In genomic region chr9:133419005-133419404, GRCh38 we compare ENCODE assay signal across 10 cellular contexts. TPM values are rescaled to one million over a fixed set of nuclear protein-coding genes. Genes with fewer than 3 reads are reported as not detected.
DNase-seq lines count a peak whose midpoint lies in the region; ATAC-seq and TF ChIP-seq lines count a peak whose summit lies in the region.
"Had no signal": no experiment of that assay in that cellular context is flagged by ENCODE, and none has a peak within 500 bp of the region (broad histone marks: within the 10 kb centered on the region; RNA-seq: fewer than 3 reads in every experiment).

No MANE protein-coding gene starts in this region.

- H3K27me3 ChIP-seq in GM23338 (ENCODE audit: insufficient read depth) (no peaks in the 10 kb centered on the region), PC-3 (ENCODE audit: low read length) (no peaks in the 10 kb centered on the region), ectodermal cell (ENCODE audit: control insufficient read depth, insufficient read depth, low read length, poor library complexity, severe bottlenecking) (no peaks in the 10 kb centered on the region), neuron (ENCODE audit: insufficient read depth, low read length) (no peaks in the 10 kb centered on the region)

- peaks cover 16% of the 10 kb centered on the region for H3K27me3 Mint-ChIP-seq in GM23338 (ENCODE audit: insufficient read depth, low read depth, poor library complexity)

- intact Hi-C loops in PC-3 (cut with micrococcal nuclease), result no loop called here

- H3K36me3 ChIP-seq in GM23338 (ENCODE audit: insufficient read depth), result no peaks in the 10 kb centered on the region
- peaks cover 11% of the 10 kb centered on the region for H3K36me3 ChIP-seq in PC-3 (ENCODE audit: low read depth, low read length)
- peaks cover 6% of the 10 kb centered on the region for H3K36me3 ChIP-seq in ectodermal cell (ENCODE audit: control insufficient read depth, insufficient read depth, low read length)
- H3K36me3 ChIP-seq in neuron (ENCODE audit: insufficient read depth, low read length), result peaks cover 20% of the 10 kb centered on the region

- H3K27ac ChIP-seq in GM23338 (ENCODE audit: low read depth) (no peak overlapping the region), PC-3 (ENCODE audit: low read length) (no peak overlapping the region), ectodermal cell (ENCODE audit: insufficient read depth, low read depth, low read length, poor library complexity, severe bottlenecking) (no peak overlapping the region)

- DNase-seq in GM23338 (ENCODE audit: low spot score), result peak; percentile 18
- DNase-seq in PC-3, result no peak
- no peak for DNase-seq in stimulated activated CD4-positive, alpha-beta T cell treated with anti-CD3 and anti-CD28 coated beads, Interleukin-4, amount 100 ng/mL, for 1 hour
- DNase-seq: amygdala, SIG-M5, tibial artery had no signal

- H3K9me3 ChIP-seq in PC-3 (ENCODE audit: low read length), result no peaks in the 10 kb centered on the region
- H3K9me3 ChIP-seq in ectodermal cell (ENCODE audit: control insufficient read depth, low read length), result no peaks in the 10 kb centered on the region
- H3K9me3 ChIP-seq in neuron (ENCODE audit: low read length), result no peaks in the 10 kb centered on the region
- H3K9me3 ChIP-seq: tibial artery had no signal

- peak overlapping the region; percentile 97 for H3K4me3 ChIP-seq in GM23338
- H3K4me3 ChIP-seq in PC-3 (ENCODE audit: low read length), result no peak overlapping the region
- H3K4me3 ChIP-seq in ectodermal cell (ENCODE audit: insufficient read depth, low read depth, low read length), result peak overlapping the region; percentile 79
- peak overlapping the region; percentile 86 for H3K4me3 ChIP-seq in neuron (ENCODE audit: low read length)

- WGBS in ectodermal cell, 2 experiments, result 57 to 62% methylated on average over 13 of the region's 13 CpGs

- H3K4me1 Mint-ChIP-seq in GM23338, result peaks cover 35% of the 10 kb centered on the region

- H3K4me2 ChIP-seq in GM23338, result peak overlapping the region; percentile 91
- H3K4me2 ChIP-seq in PC-3 (ENCODE audit: low read length), result 0 out of 2 replicates have a peak overlapping the region, but pooled peaks have one; percentile 86

- BruUV-seq in PC-3 (replicated peaks; lab: Mats Ljungman, UMichigan), result no TSS peak

- H3K4me1 ChIP-seq in GM23338 (ENCODE audit: insufficient read depth) (peaks cover 7% of the 10 kb centered on the region), PC-3 (ENCODE audit: insufficient read depth, low read length) (peaks cover 7% of the 10 kb centered on the region; the same call in 1 of the 2 replicates), ectodermal cell (ENCODE audit: control insufficient read depth, insufficient read depth, low read length) (peaks cover 5% of the 10 kb centered on the region), neuron (ENCODE audit: insufficient read depth, low read length) (peaks cover 19% of the 10 kb centered on the region)

- peaks cover 25% of the 10 kb centered on the region for H3K36me3 Mint-ChIP-seq in GM23338 (ENCODE audit: low read depth)

- no peaks in the 10 kb centered on the region for H3K9me2 ChIP-seq in GM23338 (ENCODE audit: insufficient read depth)
- no peaks in the 10 kb centered on the region for H3K9me2 ChIP-seq in PC-3 (replicated peaks; ENCODE audit: low read length)

- no peak overlapping the region for H3K9ac ChIP-seq in PC-3 (ENCODE audit: low read length)

- H3K79me2 ChIP-seq in GM23338 (replicated peaks; ENCODE audit: insufficient read depth), result peaks cover 36% of the 10 kb centered on the region
- peaks cover 38% of the 10 kb centered on the region for H3K79me2 ChIP-seq in PC-3 (ENCODE audit: low read length)

- no peak for ATAC-seq in GM23338
- no peak for ATAC-seq in PC-3
- ATAC-seq in GM21737 (IDR thresholded peaks at IDR 0.05; ENCODE audit: unreplicated experiment), result no peak
- no peak for ATAC-seq in GM21423 (IDR thresholded peaks at IDR 0.05; ENCODE audit: unreplicated experiment)

- peaks cover 10% of the 10 kb centered on the region for H3F3A ChIP-seq in GM23338 (replicated peaks; ENCODE audit: low read depth)
- H3F3A ChIP-seq in PC-3 (ENCODE audit: low read length, unreplicated experiment), result no peaks in the 10 kb centered on the region

- H4K20me1 ChIP-seq in GM23338 (replicated peaks; ENCODE audit: insufficient read depth) (peaks cover 5% of the 10 kb centered on the region; the same call in 1 of the 2 replicates), PC-3 (ENCODE audit: low read length) (no peaks in the 10 kb centered on the region)

- H3K4me3 Mint-ChIP-seq in GM23338, result peak overlapping the region; percentile 96

- CTCF ChIA-PET in PC-3 (lab: Charles Lee), result interaction anchor here (0.6 kb wide), 1 partner anchor 68 kb away, joined by 4 read pairs; no protein-coding TSS in a partner anchor

- no peak overlapping the region for H2AFZ ChIP-seq in GM23338
- H2AFZ ChIP-seq in PC-3 (ENCODE audit: low read length), result no peak overlapping the region
- no peak overlapping the region for H2AFZ ChIP-seq in neuron (ENCODE audit: low read depth, low read length)

- H3K9me3 Mint-ChIP-seq in GM23338, result peaks cover 8% of the 10 kb centered on the region; the same call in 2 of the 3 replicates

- TF ChIP-seq CTCF in GM23338 (conservative IDR thresholded peaks at IDR 0.05; ENCODE audit: low read depth in 2 of 2) (no peak), PC-3 (conservative IDR thresholded peaks at IDR 0.05; ENCODE audit: low read depth, low read length) (no peak)

- POLR2A ChIA-PET in PC-3 (lab: Charles Lee; ENCODE audit: unreplicated experiment), result no interaction called here

- peak overlapping the region; percentile 34; the same call in 1 of the 2 replicates for H3K27ac Mint-ChIP-seq in GM23338

TF ChIP-seq in GM23338, 12 proteins besides CTCF, POLR2A, EP300 and RAD21 (continues in another document):
- no peak for TF ChIP-seq ZNF114 (CRISPR knock-in tag; IDR thresholded peaks at IDR 0.05)
- no peak for TF ChIP-seq JUNB (IDR thresholded peaks at IDR 0.05; ENCODE audit: unreplicated experiment)
- TF ChIP-seq ZNF331 (CRISPR knock-in tag; IDR thresholded peaks at IDR 0.05; ENCODE audit: low read depth), result no peak
- no peak for TF ChIP-seq NANOG (IDR thresholded peaks at IDR 0.05; ENCODE audit: borderline replicate concordance)
- TF ChIP-seq REST (IDR thresholded peaks at IDR 0.05; ENCODE audit: unreplicated experiment), result no peak
- TF ChIP-seq STAT1 (IDR thresholded peaks at IDR 0.05; ENCODE audit: unreplicated experiment), result no peak

RNA-seq across cellular contexts. Expression of gene REXO4, which starts 1.2 kb away (rescaled TPM):
- total RNA-seq in GM23338 (2014; rRNA removed; shearing (Covaris generic)), result 34.3 and 36.3 TPM in 2 replicates
- 31.1 and 38.1 TPM in 2 replicates for polyA plus RNA-seq in GM23338 (2016; fragmentation: Nextera tagmentation; extraction: Ambion mirVana)
- 34.1 and 37.8 TPM in 2 replicates for total RNA-seq in PC-3 (2014; rRNA removed)
- polyA plus RNA-seq in ectodermal cell (2013, experiment 1 of 4), result 32.8 TPM
- polyA plus RNA-seq in ectodermal cell (2013, experiment 2 of 4), result 32.0 TPM
- polyA plus RNA-seq in ectodermal cell (2013, experiment 3 of 4), result 26.2 TPM
- 28.4 TPM for polyA plus RNA-seq in ectodermal cell (2013, experiment 4 of 4)

RNA-seq across cellular contexts. Expression of gene ADAMTS13, which starts 3.2 kb away (rescaled TPM):
- total RNA-seq in GM23338 (2014; rRNA removed; shearing (Covaris generic)), result 3.1 and 6.0 TPM in 2 replicates
- polyA plus RNA-seq in GM23338 (2016; fragmentation: Nextera tagmentation; extraction: Ambion mirVana), result 4.4 and 6.0 TPM in 2 replicates
- 0.86 and 0.95 TPM in 2 replicates for total RNA-seq in PC-3 (2014; rRNA removed)
- polyA plus RNA-seq in ectodermal cell (2013, experiment 1 of 4), result 13.0 TPM
- polyA plus RNA-seq in ectodermal cell (2013, experiment 2 of 4), result 12.0 TPM
- polyA plus RNA-seq in ectodermal cell (2013, experiment 3 of 4), result 7.2 TPM
- 10.0 TPM for polyA plus RNA-seq in ectodermal cell (2013, experiment 4 of 4)

RNA-seq across cellular contexts. Expression of gene CACFD1, which starts 40.8 kb away (rescaled TPM):
- 12.0 and 18.2 TPM in 2 replicates for total RNA-seq in GM23338 (2014; rRNA removed; shearing (Covaris generic))
- polyA plus RNA-seq in GM23338 (2016; fragmentation: Nextera tagmentation; extraction: Ambion mirVana), result 4.5 and 5.8 TPM in 2 replicates
- 7.5 and 10.0 TPM in 2 replicates for total RNA-seq in PC-3 (2014; rRNA removed)
- 26.3 TPM for polyA plus RNA-seq in ectodermal cell (2013, experiment 1 of 4)
- 31.8 TPM for polyA plus RNA-seq in ectodermal cell (2013, experiment 2 of 4)
- polyA plus RNA-seq in ectodermal cell (2013, experiment 3 of 4), result 21.4 TPM
- polyA plus RNA-seq in ectodermal cell (2013, experiment 4 of 4), result 29.6 TPM

RNA-seq across cellular contexts. Expression of gene STKLD1, which starts 42.8 kb away (rescaled TPM):
- not detected in 2 replicates for total RNA-seq in GM23338 (2014; rRNA removed; shearing (Covaris generic))
- polyA plus RNA-seq in GM23338 (2016; fragmentation: Nextera tagmentation; extraction: Ambion mirVana), result 0.57 TPM in 1 of 2 replicates, not detected in the other
- 0.52 and 4.1 TPM in 2 replicates for total RNA-seq in PC-3 (2014; rRNA removed)
- polyA plus RNA-seq in ectodermal cell (2013, experiment 1 of 4), result 1.8 TPM
- 3.5 TPM for polyA plus RNA-seq in ectodermal cell (2013, experiment 2 of 4)
- 2.2 TPM for polyA plus RNA-seq in ectodermal cell (2013, experiment 3 of 4)
- 4.0 TPM for polyA plus RNA-seq in ectodermal cell (2013, experiment 4 of 4)

RNA-seq across cellular contexts. Expression of gene SURF4, which starts 43.1 kb away (rescaled TPM):
- total RNA-seq in GM23338 (2014; rRNA removed; shearing (Covaris generic)), result 242 and 261 TPM in 2 replicates
- 66.3 and 67.7 TPM in 2 replicates for polyA plus RNA-seq in GM23338 (2016; fragmentation: Nextera tagmentation; extraction: Ambion mirVana)
- total RNA-seq in PC-3 (2014; rRNA removed), result 161 and 173 TPM in 2 replicates
- 134 TPM for polyA plus RNA-seq in ectodermal cell (2013, experiment 1 of 4)
- 149 TPM for polyA plus RNA-seq in ectodermal cell (2013, experiment 2 of 4)
- 89.2 TPM for polyA plus RNA-seq in ectodermal cell (2013, experiment 3 of 4)
- 99.8 TPM for polyA plus RNA-seq in ectodermal cell (2013, experiment 4 of 4)
